ENCODE assay signal across 12 cellular contexts in the genomic region with DNA sequence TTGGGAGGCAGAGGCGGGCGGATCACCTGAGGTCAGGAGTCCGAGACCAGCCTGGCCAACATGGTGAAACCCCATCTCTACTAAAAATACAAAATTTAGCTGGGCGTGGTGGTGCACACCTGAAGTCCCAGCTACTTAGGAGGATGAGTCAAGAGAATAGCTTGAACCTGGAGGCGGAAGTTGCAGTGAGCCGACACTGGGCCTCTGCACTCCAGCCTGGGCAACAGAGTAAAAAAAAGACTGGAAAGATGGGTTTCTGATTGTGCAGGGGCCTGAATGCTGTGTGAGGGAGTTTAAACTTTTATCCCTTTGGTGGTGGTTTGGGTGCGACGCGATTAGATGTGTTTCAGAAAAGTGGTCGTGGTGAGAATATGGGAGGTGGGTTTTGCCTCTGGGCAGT. TPM values are rescaled to one million over a fixed set of nuclear protein-coding genes. Genes with fewer than 3 reads are reported as not detected.
DNase-seq lines count a peak whose midpoint lies in the region; ATAC-seq, FAIRE-seq and TF ChIP-seq lines count a peak whose summit lies in the region.
"Had no signal": no experiment of that assay in that cellular context is flagged by ENCODE, and none has a peak within 500 bp of the region (broad histone marks: within the 10 kb centered on the region; RNA-seq: fewer than 3 reads in every experiment).

No MANE protein-coding gene starts in this region.

- peaks cover 35% of the 10 kb centered on the region for H3K4me1 Mint-ChIP-seq in Caco-2 (ENCODE audit: low read depth, unreplicated experiment)

- H3K36me3 ChIP-seq in Caco-2 (ENCODE audit: control insufficient read depth, insufficient read depth, low read length) (no peaks in the 10 kb centered on the region; the same call in 1 of the 2 replicates), GM12878 (ENCODE audit: control insufficient read depth in 2 of 2, insufficient read depth in 2 of 2, low read length in 1 of 2) (peaks cover 0 to 3% of the 10 kb centered on the region in 2 experiments; a peak in 1 of 4 replicates), neural cell (ENCODE audit: insufficient read depth, low read length) (no peaks in the 10 kb centered on the region), esophagus squamous epithelium (no peaks in the 10 kb centered on the region)
- H3K36me3 ChIP-seq: heart left ventricle had no signal

- TF ChIP-seq EP300 in GM12878 (IDR thresholded peaks at IDR 0.05; ENCODE audit: borderline replicate concordance in 1 of 2, control insufficient read depth in 1 of 2, low read depth in 2 of 2, low read length in 2 of 2) (no peak), neural cell (conservative IDR thresholded peaks at IDR 0.05; ENCODE audit: poor library complexity, severe bottlenecking) (no peak)

- TF ChIP-seq CTCF in Caco-2 (IDR thresholded peaks at IDR 0.05; ENCODE audit: insufficient read depth in 1 of 2, low read depth in 1 of 2, low read length in 1 of 2, severe bottlenecking in 1 of 2, unreplicated experiment in 1 of 2): no peak
- TF ChIP-seq CTCF in HL-60 (IDR thresholded peaks at IDR 0.05; ENCODE audit: insufficient read depth, low read length): no peak
- no peak for TF ChIP-seq CTCF in GM12878 (IDR thresholded peaks at IDR 0.05 in 2 of 3, conservative IDR thresholded peaks at IDR 0.05 in 1 of 3; ENCODE audit: control insufficient read depth in 2 of 3, extremely low read depth in 1 of 3, insufficient read depth in 1 of 3, low read depth in 3 of 3, low read length in 3 of 3)
- no peak for TF ChIP-seq CTCF in neural cell (IDR thresholded peaks at IDR 0.05; ENCODE audit: poor library complexity, severe bottlenecking)
- TF ChIP-seq CTCF in esophagus squamous epithelium (IDR thresholded peaks at IDR 0.05): no peak

- ATAC-seq in GM12878 (0 out of 3 replicates have a peak, but pooled peaks have one; percentile 4), HG03025 (IDR thresholded peaks at IDR 0.05; ENCODE audit: low FRiP score, unreplicated experiment) (no peak), GM19463 (IDR thresholded peaks at IDR 0.05; ENCODE audit: unreplicated experiment) (no peak)
- ATAC-seq: heart left ventricle had no signal

- H3K4me2 ChIP-seq in GM12878 (ENCODE audit: control insufficient read depth, insufficient read depth): peak overlapping the region; percentile 98
- H3K4me2 ChIP-seq in neural cell (ENCODE audit: low read length): no peak overlapping the region

- no peak overlapping the region for H2AFZ ChIP-seq in GM12878 (ENCODE audit: control insufficient read depth, low read depth, low read length)
- H2AFZ ChIP-seq in neural cell (ENCODE audit: low read depth, low read length): no peak overlapping the region

- H3K27ac Mint-ChIP-seq in Caco-2 (ENCODE audit: unreplicated experiment): no peak overlapping the region

- in situ Hi-C loops in GM12878 (cut with MboI): no loop called here

- CTCF ChIA-PET in Caco-2 (lab: Charles Lee): interaction anchor here (1.4 kb wide), 1 partner anchor 46 kb away, joined by 3 read pairs; no protein-coding TSS in a partner anchor
- CTCF ChIA-PET in GM12878 (lab: Yijun Ruan, JAX): interaction anchor here (0.9 to 3.5 kb wide), 6 partner anchors 12 to 305 kb away, joined by 3 to 20 read pairs (median 4); no protein-coding TSS in a partner anchor

- peaks cover 38% of the 10 kb centered on the region for H3K79me2 ChIP-seq in GM12878 (ENCODE audit: control insufficient read depth, insufficient read depth, low read length)
- no peaks in the 10 kb centered on the region for H3K79me2 ChIP-seq in neural cell (replicated peaks; ENCODE audit: insufficient read depth, low read length)

- POLR2A ChIA-PET in Caco-2 (lab: Charles Lee): no interaction called here
- POLR2A ChIA-PET in GM12878 (lab: Charles Lee): interaction anchor here (0.6 to 2.2 kb wide), 5 partner anchors 13 to 168 kb away, joined by 3 to 6 read pairs (median 3); no protein-coding TSS in a partner anchor

- H3K9me3 ChIP-seq in Caco-2 (no peaks in the 10 kb centered on the region), GM12878 (replicated peaks; ENCODE audit: control insufficient read depth, insufficient read depth, low read length) (no peaks in the 10 kb centered on the region), neural cell (ENCODE audit: low read length) (no peaks in the 10 kb centered on the region), esophagus squamous epithelium (no peaks in the 10 kb centered on the region)
- H3K9me3 ChIP-seq: heart left ventricle had no signal

- H3F3A ChIP-seq in neural cell (ENCODE audit: insufficient read depth, low read length, poor library complexity, severe bottlenecking): no peaks in the 10 kb centered on the region

- TF ChIP-seq POLR2A in GM12878 (IDR thresholded peaks at IDR 0.05; ENCODE audit: low read depth, low read length) (no peak), esophagus squamous epithelium (IDR thresholded peaks at IDR 0.05) (no peak)

- DNase-seq in Caco-2 (no peak), HL-60 (ENCODE audit: low read depth in 1 of 2, low spot score in 1 of 2) (no peak), GM12878 (ENCODE audit: low read depth, low spot score) (no peak), LoVo (ENCODE audit: low spot score) (no peak), esophagus squamous epithelium (lab: John Stamatoyannopoulos, UW) (no peak)
- DNase-seq: heart left ventricle, mesenchymal stem cell, NCI-H1092 had no signal

- H3K27me3 ChIP-seq in Caco-2 (replicated peaks; ENCODE audit: control insufficient read depth, insufficient read depth, low read length) (no peaks in the 10 kb centered on the region), HL-60 (ENCODE audit: insufficient read depth, poor library complexity, severe bottlenecking) (no peaks in the 10 kb centered on the region), GM12878 (replicated peaks in 1 of 2; ENCODE audit: control insufficient read depth in 2 of 2, insufficient read depth in 2 of 2, low read length in 1 of 2) (no peaks in the 10 kb centered on the region), neural cell (ENCODE audit: insufficient read depth, low read depth, low read length) (no peaks in the 10 kb centered on the region), esophagus squamous epithelium (no peaks in the 10 kb centered on the region)
- H3K27me3 ChIP-seq: heart left ventricle had no signal

- H3K4me3 Mint-ChIP-seq in Caco-2 (ENCODE audit: unreplicated experiment): peak overlapping the region; percentile 76

- H3K4me1 ChIP-seq in Caco-2 (peaks cover 6% of the 10 kb centered on the region; the same call in 1 of the 2 replicates), GM12878 (ENCODE audit: control insufficient read depth, insufficient read depth, low read length) (peaks cover 42% of the 10 kb centered on the region), esophagus squamous epithelium (peaks cover 9 to 84% (median 35%) of the 10 kb centered on the region in 3 donors)

- H4K20me1 ChIP-seq in GM12878 (ENCODE audit: control insufficient read depth, insufficient read depth) (no peaks in the 10 kb centered on the region; the same call in 1 of the 2 replicates), neural cell (ENCODE audit: insufficient read depth) (no peaks in the 10 kb centered on the region)

- no peaks in the 10 kb centered on the region for H3K27me3 Mint-ChIP-seq in Caco-2 (ENCODE audit: insufficient read depth, unreplicated experiment)

- intact Hi-C loops in Caco-2 (cut with micrococcal nuclease; ENCODE audit: unreplicated experiment): loop anchor here (10.0 kb wide), 1 partner anchor 150 kb away; a partner anchor contains a TSS
- intact Hi-C loops in GM12878 (cut with micrococcal nuclease; ENCODE audit: unreplicated experiment): loop anchor here (5.0 kb wide), 1 partner anchor 108 kb away; no protein-coding TSS in a partner anchor
- intact Hi-C loops in esophagus squamous epithelium (cut with DNase I): no loop called here

- SMC1A ChIA-PET in GM12878 (lab: Charles Lee; ENCODE audit: uncharacterized antibody, unreplicated experiment): interaction anchor here (0.6 to 1.7 kb wide), 7 partner anchors 16 to 945 kb away, joined by 3 to 6 read pairs (median 3); no protein-coding TSS in a partner anchor

- BruUV-seq in Caco-2 (replicated peaks; lab: Mats Ljungman, UMichigan) (no TSS peak), GM12878 (replicated peaks; lab: Mats Ljungman, UMichigan) (no TSS peak)

- H3K9ac ChIP-seq in GM12878 (ENCODE audit: control insufficient read depth, insufficient read depth, low read length) (peak overlapping the region; percentile 47; the same call in 1 of the 2 replicates), neural cell (ENCODE audit: low read length) (no peak overlapping the region)

- TF ChIP-seq RAD21 in GM12878 (IDR thresholded peaks at IDR 0.05; ENCODE audit: insufficient read depth, low read depth, low read length): no peak
- no peak for TF ChIP-seq RAD21 in neural cell (conservative IDR thresholded peaks at IDR 0.05)

- 92% methylated on average over 8 of the region's 10 CpGs for WGBS in GM12878 (ENCODE audit: insufficient coverage, insufficient replicate concordance, low lambda C conversion rate, missing lambda C conversion rate)
- WGBS in esophagus squamous epithelium, 2 donors: 75 to 90% methylated on average over 8 to 10 of the region's 10 CpGs

- H3K9me2 ChIP-seq in neural cell (ENCODE audit: insufficient read depth, low read length): no peaks in the 10 kb centered on the region

- RAD21 ChIA-PET in GM12878 (lab: Charles Lee; ENCODE audit: unreplicated experiment): interaction anchor here (1.3 to 3.4 kb wide), 6 partner anchors 13 to 94 kb away, joined by 5 to 28 read pairs (median 6); a partner anchor contains a TSS

- no peak for FAIRE-seq in GM12878 (lab: Jason Lieb, UNC)
- FAIRE-seq: colon had no signal

- no peak overlapping the region for H3K4me3 ChIP-seq in Caco-2 (ENCODE audit: low read depth, low read length)
- H3K4me3 ChIP-seq in HL-60 (replicated peaks; ENCODE audit: insufficient read depth, low read length): peak overlapping the region; percentile 84
- peak overlapping the region; percentile 70 for H3K4me3 ChIP-seq in GM12878
- peak overlapping the region; percentile 98 for H3K4me3 ChIP-seq in neural cell (ENCODE audit: low read length)
- H3K4me3 ChIP-seq in esophagus squamous epithelium: peak overlapping the region in 2 of 4 donors; percentile 86 to 97

- H3K9me3 Mint-ChIP-seq in Caco-2 (ENCODE audit: unreplicated experiment): no peaks in the 10 kb centered on the region

- H3K36me3 Mint-ChIP-seq in Caco-2 (ENCODE audit: insufficient read depth, unreplicated experiment): peaks cover 17% of the 10 kb centered on the region

- H3K27ac ChIP-seq in HL-60 (replicated peaks): peak overlapping the region; percentile 75
- H3K27ac ChIP-seq in GM12878 (ENCODE audit: control insufficient read depth, insufficient read depth): peak overlapping the region; percentile 84
- H3K27ac ChIP-seq in neural cell (ENCODE audit: low read length): no peak overlapping the region
- peak overlapping the region in 2 of 4 donors; percentile 37 to 64 for H3K27ac ChIP-seq in esophagus squamous epithelium

RNA-seq across cellular contexts. Expression of a gene that starts 1.8 kb away (rescaled TPM):
- total RNA-seq in Caco-2 (2022): 26.0 and 28.0 TPM in 2 replicates
- total RNA-seq in GM12878 (2013; cell fraction: nucleolus; rRNA removed): 24.3 and 24.9 TPM in 2 replicates
- 2.0 and 2.4 TPM in 2 replicates for total RNA-seq in GM12878 (2014; rRNA removed)
- total RNA-seq in GM12878 (2014; rRNA removed; fragmentation: Illumina TruSeq; extraction: Trizol): 0.78 and 1.1 TPM in 2 replicates
- total RNA-seq in GM12878 (2021): 6.9 and 8.4 TPM in 2 replicates
- 4.6 TPM for polyA plus RNA-seq in GM12878 (2011; ENCODE audit: low read depth)
- 5.9 and 14.2 TPM in 2 replicates for polyA plus RNA-seq in GM12878 (2011; rRNA removed)
- polyA plus RNA-seq in GM12878 (2011; cell fraction: cytosol; rRNA removed): 25.5 and 35.2 TPM in 2 replicates
- polyA plus RNA-seq in GM12878 (2011; cell fraction: nucleus; rRNA removed): 18.3 and 23.4 TPM in 2 replicates
- polyA plus RNA-seq in GM12878 (2012): 12.2 and 14.0 TPM in 2 replicates
- polyA plus RNA-seq in GM12878 (2014; fragmentation: Illumina TruSeq; extraction: Trizol): 0.19 and 0.43 TPM in 2 replicates
- under 1 TPM; 0.05 to 0.33 TPM for polyA plus RNA-seq in GM12878 (2014; fragmentation: Nextera tagmentation; extraction: Ambion mirVana)
- 4.2 and 6.0 TPM in 2 replicates for polyA plus RNA-seq in GM12878 (2014; rRNA removed)
- 10 to 100 TPM; 11.8 TPM for polyA plus RNA-seq in GM12878 (2016; fragmentation: Nextera tagmentation; extraction: Ambion mirVana)
- polyA minus RNA-seq in GM12878 (2011; rRNA and poly(A)+ RNA removed): 9.7 and 19.3 TPM in 2 replicates
- 12.7 and 14.5 TPM in 2 replicates for polyA minus RNA-seq in GM12878 (2011; cell fraction: cytosol; rRNA and poly(A)+ RNA removed)
- polyA minus RNA-seq in GM12878 (2011; cell fraction: nucleus; rRNA and poly(A)+ RNA removed): 3.3 and 7.9 TPM in 2 replicates
- polyA plus RNA-seq in neural cell: 6.4 and 8.6 TPM in 2 replicates
- polyA minus RNA-seq in neural cell: 3.7 and 5.7 TPM in 2 replicates
- 10 to 100 TPM in 1 of 4 donors, 1 to 10 TPM in 3; 1.5 to 11.8 (median 5.0) TPM for total RNA-seq in esophagus squamous epithelium

RNA-seq across cellular contexts. Expression of a gene that starts 50.6 kb away (rescaled TPM):
- 306 and 314 TPM in 2 replicates for total RNA-seq in Caco-2 (2022)
- total RNA-seq in GM12878 (2013; cell fraction: nucleolus; rRNA removed): 276 and 290 TPM in 2 replicates
- 154 and 166 TPM in 2 replicates for total RNA-seq in GM12878 (2014; rRNA removed)
- 197 and 221 TPM in 2 replicates for total RNA-seq in GM12878 (2014; rRNA removed; fragmentation: Illumina TruSeq; extraction: Trizol)
- 232 and 251 TPM in 2 replicates for total RNA-seq in GM12878 (2021)
- polyA plus RNA-seq in GM12878 (2011; ENCODE audit: low read depth): 108 TPM
- 138 and 140 TPM in 2 replicates for polyA plus RNA-seq in GM12878 (2011; rRNA removed)
- 110 and 132 TPM in 2 replicates for polyA plus RNA-seq in GM12878 (2011; cell fraction: cytosol; rRNA removed)
- polyA plus RNA-seq in GM12878 (2011; cell fraction: nucleus; rRNA removed): 251 and 346 TPM in 2 replicates
- 135 and 193 TPM in 2 replicates for polyA plus RNA-seq in GM12878 (2012)
- 275 and 289 TPM in 2 replicates for polyA plus RNA-seq in GM12878 (2014; fragmentation: Illumina TruSeq; extraction: Trizol)
- polyA plus RNA-seq in GM12878 (2014; fragmentation: Nextera tagmentation; extraction: Ambion mirVana): 10 to 100 TPM; 17.6 to 52.4 TPM
- 167 and 173 TPM in 2 replicates for polyA plus RNA-seq in GM12878 (2014; rRNA removed)
- 100 to 1,000 TPM in 1 of 2 experiments, 10 to 100 TPM in 1; 36.9 to 126 TPM for polyA plus RNA-seq in GM12878 (2016; fragmentation: Nextera tagmentation; extraction: Ambion mirVana)
- 127 and 134 TPM in 2 replicates for polyA minus RNA-seq in GM12878 (2011; rRNA and poly(A)+ RNA removed)
- 52.5 and 58.8 TPM in 2 replicates for polyA minus RNA-seq in GM12878 (2011; cell fraction: cytosol; rRNA and poly(A)+ RNA removed)
- 59.1 and 78.1 TPM in 2 replicates for polyA minus RNA-seq in GM12878 (2011; cell fraction: nucleus; rRNA and poly(A)+ RNA removed)
- polyA plus RNA-seq in neural cell: 65.1 and 73.7 TPM in 2 replicates
- polyA minus RNA-seq in neural cell: 84.5 and 106 TPM in 2 replicates
- 100 to 1,000 TPM; 127 to 155 (median 136) TPM for total RNA-seq in esophagus squamous epithelium
